1 cellular context compared by ENCODE assay signal in genomic region chr11:20158597-20159257, GRCh38.
A peak's percentile ranks its signal among the peaks of the same experiment; 100 is the strongest.
TF ChIP-seq lines count a peak whose summit lies in the region.

No MANE protein-coding gene starts in this region.

TF ChIP-seq in HepG2, 621 proteins besides CTCF, POLR2A, EP300 and RAD21 (continued from another document and continues in another):
- no peak for TF ChIP-seq ZBTB37 (CRISPR knock-in tag; IDR thresholded peaks at IDR 0.05)
- TF ChIP-seq ZNF770 (CRISPR knock-in tag; IDR thresholded peaks at IDR 0.05) = no peak
- no peak for TF ChIP-seq YEATS2 (CRISPR knock-in tag; IDR thresholded peaks at IDR 0.05; ENCODE audit: borderline replicate concordance)
- no peak for TF ChIP-seq ARID3A (IDR thresholded peaks at IDR 0.05; ENCODE audit: low read depth, low read length)
- TF ChIP-seq NCOA5 (CRISPR knock-in tag; IDR thresholded peaks at IDR 0.05) = no peak
- TF ChIP-seq ZNF776 (CRISPR knock-in tag; IDR thresholded peaks at IDR 0.05) = no peak
- TF ChIP-seq ZNF205 (CRISPR knock-in tag; IDR thresholded peaks at IDR 0.05) = no peak
- no peak for TF ChIP-seq TCF12 (IDR thresholded peaks at IDR 0.05)
- TF ChIP-seq TCF12 (CRISPR knock-in tag; IDR thresholded peaks at IDR 0.05) = no peak
- no peak for TF ChIP-seq ZFY (CRISPR knock-in tag; IDR thresholded peaks at IDR 0.05)
- TF ChIP-seq GATAD2A (CRISPR knock-in tag; IDR thresholded peaks at IDR 0.05) = no peak
- no peak for TF ChIP-seq YY1 (IDR thresholded peaks at IDR 0.05; ENCODE audit: insufficient read depth, insufficient replicate concordance, low read depth, low read length)
- peak; percentile 22 for TF ChIP-seq XRCC5 (optimal IDR thresholded peaks at IDR 0.05; ENCODE audit: low read length)
- TF ChIP-seq FOSL1 (CRISPR knock-in tag; IDR thresholded peaks at IDR 0.05; ENCODE audit: borderline replicate concordance) = no peak
- no peak for TF ChIP-seq ZXDC (CRISPR knock-in tag; IDR thresholded peaks at IDR 0.05)
- 0 out of 2 replicates have a peak, but pooled peaks have one; percentile 28 for TF ChIP-seq NR1H2 (CRISPR knock-in tag; IDR thresholded peaks at IDR 0.05; ENCODE audit: borderline replicate concordance, low read depth)
- TF ChIP-seq DMAP1 (CRISPR knock-in tag; IDR thresholded peaks at IDR 0.05) = no peak
- TF ChIP-seq ATF5 (CRISPR knock-in tag; IDR thresholded peaks at IDR 0.05; ENCODE audit: low read depth) = no peak
- TF ChIP-seq GMEB1 (CRISPR knock-in tag; IDR thresholded peaks at IDR 0.05; ENCODE audit: borderline replicate concordance) = no peak
- 0 out of 2 replicates have a peak, but pooled peaks have one; percentile 28 for TF ChIP-seq PITX1 (CRISPR knock-in tag; IDR thresholded peaks at IDR 0.05)
- no peak for TF ChIP-seq ZNF713 (CRISPR knock-in tag; IDR thresholded peaks at IDR 0.05)
- no peak for TF ChIP-seq ZNF101 (CRISPR knock-in tag; IDR thresholded peaks at IDR 0.05; ENCODE audit: borderline replicate concordance, low read depth)
- TF ChIP-seq ZNF331 (CRISPR knock-in tag; IDR thresholded peaks at IDR 0.05) = 0 out of 2 replicates have a peak, but pooled peaks have one; percentile 37
- TF ChIP-seq POLR2AphosphoS2 (IDR thresholded peaks at IDR 0.05; ENCODE audit: low read depth, low read length) = no peak
- TF ChIP-seq REXO4 (CRISPR knock-in tag; IDR thresholded peaks at IDR 0.05; ENCODE audit: borderline replicate concordance) = no peak
- TF ChIP-seq ZNF460 (CRISPR knock-in tag; IDR thresholded peaks at IDR 0.05; ENCODE audit: borderline replicate concordance) = no peak
- no peak for TF ChIP-seq ZBTB44 (CRISPR knock-in tag; IDR thresholded peaks at IDR 0.05)
- TF ChIP-seq ZBED4 (CRISPR knock-in tag; IDR thresholded peaks at IDR 0.05; ENCODE audit: borderline replicate concordance) = no peak
- no peak for TF ChIP-seq ZNF335 (CRISPR knock-in tag; IDR thresholded peaks at IDR 0.05)
- no peak for TF ChIP-seq SOX6 (IDR thresholded peaks at IDR 0.05)
- TF ChIP-seq SOX6 (CRISPR knock-in tag; IDR thresholded peaks at IDR 0.05) = no peak
- no peak for TF ChIP-seq CCDC6 (CRISPR knock-in tag; IDR thresholded peaks at IDR 0.05)
- TF ChIP-seq ZNF691 (CRISPR knock-in tag; IDR thresholded peaks at IDR 0.05; ENCODE audit: borderline replicate concordance, low read depth) = no peak
- no peak for TF ChIP-seq ZNF572 (CRISPR knock-in tag; IDR thresholded peaks at IDR 0.05)
- peak; percentile 45; the same call in 1 of the 2 replicates for TF ChIP-seq SALL1 (CRISPR knock-in tag; IDR thresholded peaks at IDR 0.05)
- 0 out of 2 replicates have a peak, but pooled peaks have one; percentile 21 for TF ChIP-seq ZNF687 (CRISPR knock-in tag; IDR thresholded peaks at IDR 0.05)
- 0 out of 4 replicates have a peak, but pooled peaks of 1 of the 2 experiments have one; percentile 28 for TF ChIP-seq KLF16 (CRISPR knock-in tag; IDR thresholded peaks at IDR 0.05)
- TF ChIP-seq PRMT3 (CRISPR knock-in tag; IDR thresholded peaks at IDR 0.05; ENCODE audit: borderline replicate concordance, low read depth) = no peak
